Comparison of ENCODE assay signal across 31 cellular contexts in the genomic region with DNA sequence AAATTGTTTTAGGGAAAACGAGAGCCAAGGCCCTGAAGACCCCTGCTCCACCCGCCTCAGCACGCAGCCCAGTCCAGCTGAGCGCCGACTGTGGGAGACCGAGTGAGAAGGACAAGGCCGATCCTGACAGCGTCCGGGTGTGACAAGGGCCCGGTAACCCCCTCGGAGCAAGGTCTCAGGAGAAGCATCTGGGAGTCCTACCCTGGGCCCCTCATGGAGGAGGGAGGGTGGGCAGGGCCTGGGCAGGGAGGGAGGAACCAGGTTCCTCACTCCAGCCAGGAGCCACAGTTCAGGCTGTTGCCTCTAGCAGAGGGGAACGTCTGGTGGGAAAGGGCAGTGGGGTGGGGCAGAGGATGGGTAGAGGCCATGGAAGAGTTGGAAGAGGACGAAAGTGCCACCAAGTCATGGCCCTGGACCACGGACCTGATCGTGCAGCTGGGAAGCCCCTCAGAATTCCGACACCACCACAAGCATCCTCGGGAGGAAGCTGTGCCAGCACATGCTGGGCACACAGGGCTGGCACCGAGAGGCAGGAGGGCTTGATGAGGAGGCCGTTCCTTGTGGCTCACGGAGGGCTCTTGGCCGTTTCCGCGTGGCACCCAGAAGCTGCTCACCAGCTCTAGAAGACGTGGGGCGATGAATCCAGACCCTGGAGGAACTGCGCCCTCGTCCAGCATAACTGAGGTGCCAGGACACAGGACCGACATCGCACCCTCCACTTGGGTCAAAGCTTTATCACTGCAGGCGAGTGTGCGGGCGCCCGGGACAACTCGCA. TPM values are rescaled to one million over a fixed set of nuclear protein-coding genes. Genes with fewer than 3 reads are reported as not detected.
A peak's percentile ranks its signal among the peaks of the same experiment; 100 is the strongest.
DNase-seq lines count a peak whose midpoint lies in the region; ATAC-seq and TF ChIP-seq lines count a peak whose summit lies in the region.
"Had no signal": no experiment of that assay in that cellular context is flagged by ENCODE, and none has a peak within 500 bp of the region (broad histone marks: within the 10 kb centered on the region; RNA-seq: fewer than 3 reads in every experiment).

No MANE protein-coding gene starts in this region.

- H4K91ac ChIP-seq in H9 (ENCODE audit: insufficient read length, low read depth, low read length): no peak overlapping the region

- H4K20me1 ChIP-seq in H9 (ENCODE audit: control insufficient read depth, insufficient read depth, insufficient read length): no peaks in the 10 kb centered on the region

- H3K36me3 ChIP-seq in sigmoid colon: no peaks in the 10 kb centered on the region
- H3K36me3 ChIP-seq: adrenal gland, brain microvascular endothelial cell, MG63, stomach, transverse colon had no signal

- peak; percentile 23; the same call in 2 of the 3 replicates for ATAC-seq in SK-N-SH treated with all-trans-retinoic acid at 6 μM for 48 hours
- ATAC-seq in activated T-cell treated with anti-CD3 and anti-CD28 coated beads, Interleukin-2, amount 50 U/mL, for 72 hours (replicated peaks in 1 of 2): no peak
- ATAC-seq: activated CD8-positive, alpha-beta T cell treated with anti-CD3 and anti-CD28 coated beads for 36 hours had no signal

- H3K4me1 ChIP-seq in H9 (ENCODE audit: insufficient read depth, low read length): no peaks in the 10 kb centered on the region; the same call in 1 of the 2 replicates
- peaks cover 0 to 22% (median 17%) of the 10 kb centered on the region in 4 donors for H3K4me1 ChIP-seq in sigmoid colon

- H2BK120ac ChIP-seq in H9 (ENCODE audit: low read depth, low read length, poor library complexity, severe bottlenecking): no peak overlapping the region

- H2BK15ac ChIP-seq in H9 (ENCODE audit: low read depth, low read length): no peak overlapping the region

- no peak overlapping the region for H2BK20ac ChIP-seq in H9 (ENCODE audit: low read depth, low read length, poor library complexity, severe bottlenecking)

- H2BK5ac ChIP-seq in H9 (ENCODE audit: insufficient read length, low read length): no peak overlapping the region

- H3K79me2 ChIP-seq in H9 (ENCODE audit: insufficient read depth, low read length): no peaks in the 10 kb centered on the region

- H3T11ph ChIP-seq in H9 (ENCODE audit: low read length): no peak overlapping the region

- H3K14ac ChIP-seq in H9 (ENCODE audit: insufficient read depth, low read length): no peak overlapping the region

- H3K56ac ChIP-seq in H9 (ENCODE audit: insufficient read length, low read depth, low read length): no peak overlapping the region

- peaks cover 10% of the 10 kb centered on the region for H3K23me2 ChIP-seq in H9 (ENCODE audit: insufficient read length, low read depth, low read length, poor library complexity, severe bottlenecking)

- H2AK5ac ChIP-seq in H9 (ENCODE audit: insufficient read length, low read length): no peak overlapping the region

- no peak overlapping the region for H3K18ac ChIP-seq in H9 (ENCODE audit: insufficient read length, low read depth, low read length)

- no peak overlapping the region for H3K23ac ChIP-seq in H9 (ENCODE audit: insufficient read length, low read depth, low read length)

- no peak overlapping the region for H3K4me3 ChIP-seq in sigmoid colon
- H3K4me3 ChIP-seq: adrenal gland, lung, MG63, smooth muscle cell, stomach, transverse colon had no signal

- intact Hi-C loops in sigmoid colon (cut with DNase I): no loop called here

- no peak overlapping the region for H2BK12ac ChIP-seq in H9 (ENCODE audit: insufficient read length, low read depth, low read length)

- H3K27me3 ChIP-seq in H9 (ENCODE audit: insufficient read depth, low read length): no peaks in the 10 kb centered on the region
- H3K27me3 ChIP-seq in sigmoid colon: peaks cover 0 to 49% (median 23%) of the 10 kb centered on the region in 3 donors
- H3K27me3 ChIP-seq: adrenal gland, MG63 had no signal

- peaks cover 3 to 4% of the 10 kb centered on the region in 2 experiments; a peak in 1 of 5 replicates for H3K9me3 Mint-ChIP-seq in H9
- peaks cover 0 to 2% of the 10 kb centered on the region in 2 donors for H3K9me3 Mint-ChIP-seq in activated T-cell treated with anti-CD3 and anti-CD28 coated beads, Interleukin-2, amount 50 U/mL, for 72 hours
- H3K9me3 Mint-ChIP-seq: activated CD8-positive, alpha-beta T cell treated with anti-CD3 and anti-CD28 coated beads for 36 hours; activated naive CD4-positive, alpha-beta T cell treated with anti-CD3 and anti-CD28 coated beads for 36 hours; T-helper 1 cell treated with Interleukin-12 subunit alpha and Interleukin-12 subunit beta and Interleukin-4 antibody, amounts not matched to agents 30 μg/mL and 1 μg/mL, for 36 hours had no signal

- H3K27ac ChIP-seq in H9 (ENCODE audit: insufficient read length, low read depth, low read length): no peak overlapping the region
- H3K27ac ChIP-seq in sigmoid colon: no peak overlapping the region
- H3K27ac ChIP-seq: brain microvascular endothelial cell, stomach, transverse colon had no signal

- peak overlapping the region in 1 of 3 experiments; percentile 53; a peak in 2 of 7 replicates for H3K27ac Mint-ChIP-seq in H9
- H3K27ac Mint-ChIP-seq in activated T-cell treated with anti-CD3 and anti-CD28 coated beads, Interleukin-2, amount 50 U/mL, for 72 hours: no peak overlapping the region
- H3K27ac Mint-ChIP-seq: activated CD8-positive, alpha-beta T cell treated with anti-CD3 and anti-CD28 coated beads for 36 hours; activated naive CD4-positive, alpha-beta T cell treated with anti-CD3 and anti-CD28 coated beads for 36 hours; T-helper 1 cell treated with Interleukin-12 subunit alpha and Interleukin-12 subunit beta and Interleukin-4 antibody, amounts not matched to agents 30 μg/mL and 1 μg/mL, for 36 hours had no signal

- H3K9me3 ChIP-seq in H9 (ENCODE audit: control insufficient read depth, low read depth, low read length) (no peaks in the 10 kb centered on the region), sigmoid colon (no peaks in the 10 kb centered on the region)
- H3K9me3 ChIP-seq: adrenal gland, MG63, stomach, transverse colon had no signal

- no CpG with 5 or more reads among the region's 34 CpGs for WGBS in H9 (ENCODE audit: extremely low coverage, insufficient read length, low lambda C conversion rate)
- 73 to 79% methylated on average over 34 of the region's 34 CpGs for WGBS in sigmoid colon, 2 donors

- no peaks in the 10 kb centered on the region for H3K79me1 ChIP-seq in H9 (ENCODE audit: insufficient read depth, low read depth, low read length, poor library complexity, severe bottlenecking)

- no peak overlapping the region for H3K4me2 ChIP-seq in H9 (ENCODE audit: insufficient read depth, insufficient read length, low read length)
- H3K4me2 ChIP-seq: smooth muscle cell had no signal

- TF ChIP-seq POLR2A in sigmoid colon (IDR thresholded peaks at IDR 0.05): no peak

- peak; percentile 30 for DNase-seq in H9
- peak; percentile 62 for DNase-seq in mesenteric fat pad (ENCODE audit: low spot score)
- DNase-seq in sigmoid colon: peak; percentile 60
- no peak for DNase-seq in DMS153 (lab: John Stamatoyannopoulos, UW)
- no peak for DNase-seq in NCI-H82 treated with DMSO at 0.1 percent for 48 hours (lab: John Stamatoyannopoulos, UW; ENCODE audit: unreplicated experiment)
- no peak for DNase-seq in activated T-cell treated with anti-CD3 and anti-CD28 coated beads, Interleukin-2, amount 50 U/mL, for 72 hours
- DNase-seq: activated CD4-positive, alpha-beta T cell treated with anti-CD3 and anti-CD28 coated beads for 1 hour; activated CD8-positive, alpha-beta T cell treated with anti-CD3 and anti-CD28 coated beads for 36 hours; activated naive CD4-positive, alpha-beta T cell treated with anti-CD3 and anti-CD28 coated beads for 36 hours; activated T-cell treated with anti-CD3 and anti-CD28 coated beads, Interleukin-2, amount 50 U/mL, for 1 hour; brain microvascular endothelial cell; C1 segment of cervical spinal cord; DMS79 treated with DMSO at 0.1 percent for 48 hours; effector CD8-positive, alpha-beta T cell; GF-D8; KG1; kidney; MG63; NCI-H2081; NCI-H2227 treated with DMSO at 0.1 percent for 48 hours; NCI-H69; occipital lobe; RPMI8226; stimulated activated CD4-positive, alpha-beta T cell treated with anti-CD3 and anti-CD28 coated beads, Interleukin-2, amount 100 ng/mL, for 24 hours; stomach; transverse colon had no signal

- TF ChIP-seq CTCF in H9 (conservative IDR thresholded peaks at IDR 0.05) (no peak), sigmoid colon (IDR thresholded peaks at IDR 0.05) (no peak)

- no peak overlapping the region for H4K5ac ChIP-seq in H9 (ENCODE audit: insufficient read length, low read depth, low read length)

- H2AFZ ChIP-seq in H9 (ENCODE audit: low read length): no peak overlapping the region

- peaks cover 17 to 25% of the 10 kb centered on the region in 2 experiments for H3K4me1 Mint-ChIP-seq in H9
- no peaks in the 10 kb centered on the region for H3K4me1 Mint-ChIP-seq in activated T-cell treated with anti-CD3 and anti-CD28 coated beads, Interleukin-2, amount 50 U/mL, for 72 hours (ENCODE audit: low read depth)

- H3K9ac ChIP-seq in H9 (ENCODE audit: extremely low read depth, insufficient read length, low read length): no peak overlapping the region

- TF ChIP-seq EP300 in sigmoid colon (IDR thresholded peaks at IDR 0.05): no peak

- no peak overlapping the region for H4K8ac ChIP-seq in H9 (replicated peaks; ENCODE audit: insufficient read length, low read depth, low read length)

- no peak overlapping the region for H3K4ac ChIP-seq in H9 (ENCODE audit: low read depth, low read length)

- H3K4me3 Mint-ChIP-seq in H9: peak overlapping the region in 1 of 2 experiments; percentile 58; a peak in 2 of 5 replicates
- H3K4me3 Mint-ChIP-seq in activated T-cell treated with anti-CD3 and anti-CD28 coated beads, Interleukin-2, amount 50 U/mL, for 72 hours: no peak overlapping the region
- H3K4me3 Mint-ChIP-seq: activated CD8-positive, alpha-beta T cell treated with anti-CD3 and anti-CD28 coated beads for 36 hours; activated naive CD4-positive, alpha-beta T cell treated with anti-CD3 and anti-CD28 coated beads for 36 hours; T-helper 1 cell treated with Interleukin-12 subunit alpha and Interleukin-12 subunit beta and Interleukin-4 antibody, amounts not matched to agents 30 μg/mL and 1 μg/mL, for 36 hours had no signal

- peaks cover 5 to 7% (median 5%) of the 10 kb centered on the region in 3 experiments; a peak in 6 of 7 replicates for H3K36me3 Mint-ChIP-seq in H9 (ENCODE audit: insufficient read depth in 1 of 3, low read depth in 3 of 3)
- no peaks in the 10 kb centered on the region for H3K36me3 Mint-ChIP-seq in activated T-cell treated with anti-CD3 and anti-CD28 coated beads, Interleukin-2, amount 50 U/mL, for 72 hours (ENCODE audit: insufficient read depth in 2 of 2)

- H3K27me3 Mint-ChIP-seq in H9 (ENCODE audit: low read depth): peaks cover 5% of the 10 kb centered on the region
- peaks cover 5% of the 10 kb centered on the region for H3K27me3 Mint-ChIP-seq in activated T-cell treated with anti-CD3 and anti-CD28 coated beads, Interleukin-2, amount 50 U/mL, for 72 hours (ENCODE audit: low read depth)

TF ChIP-seq in SK-N-SH treated with all-trans-retinoic acid at 6 μM for 48 hours, 23 proteins besides CTCF, POLR2A, EP300 and RAD21:
- TF ChIP-seq ZNF70 (CRISPR knock-in tag; IDR thresholded peaks at IDR 0.05) (no peak), SNAI2 (CRISPR knock-in tag; IDR thresholded peaks at IDR 0.05) (no peak)

RNA-seq across cellular contexts. Expression of a gene that starts 2.2 kb away (rescaled TPM):
- total RNA-seq in H9 (2021): 13.7 and 15.7 TPM in 2 replicates
- total RNA-seq in mesenteric fat pad: 0.13 TPM
- total RNA-seq in sigmoid colon: 1 to 10 TPM in 1 of 4 donors, under 1 TPM in 3; 0.16 to 1.9 (median 0.52) TPM
- polyA plus RNA-seq in sigmoid colon: under 1 TPM in 2 of 3 donors, not detected in 1; under 0.01 to 0.15 TPM
- total RNA-seq in activated T-cell treated with anti-CD3 and anti-CD28 coated beads, Interleukin-2, amount 50 U/mL, for 72 hours: 1 to 10 TPM in 1 of 2 donors, under 1 TPM in 1; 0.28 to 1.2 TPM
- total RNA-seq: activated CD8-positive, alpha-beta T cell treated with anti-CD3 and anti-CD28 coated beads for 36 hours; activated naive CD4-positive, alpha-beta T cell treated with anti-CD3 and anti-CD28 coated beads for 36 hours had no signal

Comparison
In these comparisons a context has a peak if more than half of its experiments do, and no peak if none do; other contexts are left out.
1. DNase-seq: peak in H9 (single experiment), mesenteric fat pad (single experiment) and sigmoid colon (single experiment); none in DMS153 (single experiment), NCI-H82 treated with DMSO at 0.1 percent for 48 hours (single experiment) and activated T-cell treated with anti-CD3 and anti-CD28 coated beads, Interleukin-2, amount 50 U/mL, for 72 hours (0 of 2).